Comparison of ENCODE assay signal across 9 cellular contexts in the genomic region with DNA sequence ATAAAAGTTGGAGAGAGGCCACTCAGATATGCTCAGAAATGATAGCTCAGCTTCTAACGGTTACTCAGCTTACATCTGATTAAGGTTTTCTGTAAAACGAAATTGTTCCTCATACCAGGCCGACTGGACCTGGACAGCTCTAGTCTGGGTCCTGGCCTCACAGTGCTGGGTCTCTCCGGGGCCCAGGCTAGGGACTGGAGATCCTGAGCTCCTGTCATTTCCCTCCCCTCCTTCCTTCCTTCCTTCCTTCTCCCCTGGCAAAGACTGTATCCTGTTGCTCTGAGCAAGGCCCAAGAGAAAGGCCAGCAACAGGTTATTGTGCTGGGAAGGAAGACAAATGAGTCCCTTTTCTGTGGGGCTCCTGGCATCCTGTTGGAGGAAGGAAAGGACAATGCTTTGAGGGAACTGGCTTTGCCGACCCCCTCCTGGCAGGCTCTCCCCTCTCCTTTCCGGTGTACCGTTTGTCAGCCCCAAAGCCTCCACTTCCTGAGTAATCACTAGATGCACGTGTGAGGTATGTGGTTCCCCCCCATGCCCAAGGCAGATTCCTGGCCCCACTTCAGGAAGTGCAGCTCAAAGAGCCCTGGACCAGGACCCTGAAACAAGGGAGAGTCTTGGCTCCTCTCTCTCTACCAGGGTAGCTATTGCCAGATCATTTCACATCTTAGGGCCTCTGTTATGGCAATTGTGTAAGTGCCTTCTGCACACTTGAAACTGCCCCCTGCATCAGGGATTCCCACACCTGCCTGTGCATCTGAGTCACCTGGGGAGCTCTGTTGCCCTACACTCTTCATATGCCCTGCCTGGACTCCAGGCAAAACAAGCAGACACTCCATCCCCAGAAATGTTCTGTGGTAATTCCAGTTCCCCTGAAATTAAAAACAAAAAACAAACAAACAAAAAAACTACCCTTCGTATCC.
DNase-seq lines count a peak whose midpoint lies in the region; ATAC-seq and TF ChIP-seq lines count a peak whose summit lies in the region.
"Had no signal": no experiment of that assay in that cellular context is flagged by ENCODE, and none has a peak within 500 bp of the region (broad histone marks: within the 10 kb centered on the region; RNA-seq: fewer than 3 reads in every experiment).

No MANE protein-coding gene starts in this region.

- DNase-seq in AG20443 (ENCODE audit: low spot score) (peak; percentile 26), mammary epithelial cell (peak; percentile 46), lung (ENCODE audit: low spot score) (no peak), HPDE6-E6E7 (ENCODE audit: extremely low spot score) (no peak)
- DNase-seq: activated naive CD4-positive, alpha-beta T cell treated with Interleukin-2 at 50 U/mL for 16 hours had no signal

- H3K9me3 ChIP-seq in KOPT-K1 (ENCODE audit: insufficient read depth, low read length, poor library complexity, severe bottlenecking) (peaks cover 3% of the 10 kb centered on the region), mammary epithelial cell (replicated peaks; ENCODE audit: insufficient read depth, low read length) (no peaks in the 10 kb centered on the region), lung (ENCODE audit: control insufficient read depth in 2 of 2, insufficient read depth in 1 of 2, low read length in 1 of 2) (no peaks in the 10 kb centered on the region)

- CTCF ChIA-PET in mammary epithelial cell (lab: Charles Lee; ENCODE audit: low non-redundant PET) = interaction anchor here (0.6 kb wide), 3 partner anchors 14 to 675 kb away, joined by 3 to 4 read pairs (median 3); no protein-coding TSS in a partner anchor

- no peak overlapping the region for H3K4me2 ChIP-seq in mammary epithelial cell (ENCODE audit: insufficient read depth, low read depth, low read length)

- H3K36me3 ChIP-seq in KOPT-K1 (ENCODE audit: insufficient read depth, low read length) (no peaks in the 10 kb centered on the region), mammary epithelial cell (ENCODE audit: insufficient read depth, low read length) (no peaks in the 10 kb centered on the region), lung (ENCODE audit: control insufficient read depth in 2 of 2, insufficient read depth in 2 of 2, low read length in 2 of 2) (no peaks in the 10 kb centered on the region)

- intact Hi-C loops in mammary epithelial cell (cut with micrococcal nuclease) = no loop called here

- H2AFZ ChIP-seq in mammary epithelial cell (ENCODE audit: low read depth, low read length) = peak overlapping the region; percentile 69

- H3K27ac ChIP-seq in KOPT-K1 (ENCODE audit: low read depth, low read length, poor library complexity, severe bottlenecking) (peak overlapping the region; percentile 37), mammary epithelial cell (ENCODE audit: insufficient read depth, low read depth, low read length) (no peak overlapping the region), lung (ENCODE audit: low read depth in 1 of 2, low read length in 1 of 2) (peak overlapping the region; percentile 12 to 60)

- TF ChIP-seq CTCF in mammary epithelial cell (conservative IDR thresholded peaks at IDR 0.05 in 1 of 2, IDR thresholded peaks at IDR 0.05 in 1 of 2; ENCODE audit: extremely low read depth in 1 of 2, insufficient read depth in 1 of 2, low read depth in 1 of 2, low read length in 2 of 2) = no peak
- TF ChIP-seq CTCF in lung (IDR thresholded peaks at IDR 0.05; ENCODE audit: control extremely low read depth, extremely low read depth) = no peak

- BruUV-seq in mammary epithelial cell (replicated peaks; lab: Mats Ljungman, UMichigan) = no TSS peak

- ATAC-seq in lung (ENCODE audit: insufficient read depth, low FRiP score) (peak; percentile 6), GM21717 (IDR thresholded peaks at IDR 0.05; ENCODE audit: unreplicated experiment) (no peak), HG03457 (IDR thresholded peaks at IDR 0.05; ENCODE audit: unreplicated experiment) (no peak), GM18868 (IDR thresholded peaks at IDR 0.05; ENCODE audit: unreplicated experiment) (no peak)

- no peak overlapping the region for H3K9ac ChIP-seq in mammary epithelial cell (ENCODE audit: insufficient read depth, low read length)

- H3K4me3 ChIP-seq in mammary epithelial cell (replicated peaks in 1 of 3; ENCODE audit: insufficient read depth in 1 of 3, low read depth in 2 of 3, low read length in 3 of 3) (no peak overlapping the region), lung (no peak overlapping the region)

- in situ Hi-C loops in mammary epithelial cell (cut with MboI; ENCODE audit: low sequenced_read_pairs in 2 of 2) = loop anchor here in 1 of 2 donors (25.0 kb wide), 1 partner anchor 603 kb away; no protein-coding TSS in a partner anchor

- WGBS in mammary epithelial cell (ENCODE audit: low coverage, missing lambda C conversion rate) = 30% methylated on average over 9 of the region's 9 CpGs
- 18 to 44% methylated on average over 9 of the region's 9 CpGs for WGBS in lung, 2 donors

- peaks cover 28% of the 10 kb centered on the region for H3K4me1 ChIP-seq in mammary epithelial cell (ENCODE audit: insufficient read depth, low read length)
- peaks cover 0 to 4% of the 10 kb centered on the region in 2 donors for H3K4me1 ChIP-seq in lung (ENCODE audit: control insufficient read depth in 2 of 2, insufficient read depth in 2 of 2, low read length in 2 of 2)

- H3K79me2 ChIP-seq in mammary epithelial cell (ENCODE audit: insufficient read depth, low read length) = no peaks in the 10 kb centered on the region

- H3K27me3 ChIP-seq in mammary epithelial cell (ENCODE audit: insufficient read depth, low read length) (no peaks in the 10 kb centered on the region), lung (ENCODE audit: control insufficient read depth, insufficient read depth) (no peaks in the 10 kb centered on the region)

- dilution Hi-C loops in mammary epithelial cell (cut with HindIII; ENCODE audit: low sequenced_read_pairs) = no loop called here

- no peaks in the 10 kb centered on the region for H4K20me1 ChIP-seq in mammary epithelial cell (ENCODE audit: insufficient read depth, low read length)

Comparison
In these comparisons a context has a peak if more than half of its experiments do, and no peak if none do; other contexts are left out.
1. DNase-seq: peak in AG20443 (single experiment) and mammary epithelial cell (single experiment); none in lung (single experiment) and HPDE6-E6E7 (single experiment).